9 cellular contexts compared by ENCODE assay signal in the genomic region with DNA sequence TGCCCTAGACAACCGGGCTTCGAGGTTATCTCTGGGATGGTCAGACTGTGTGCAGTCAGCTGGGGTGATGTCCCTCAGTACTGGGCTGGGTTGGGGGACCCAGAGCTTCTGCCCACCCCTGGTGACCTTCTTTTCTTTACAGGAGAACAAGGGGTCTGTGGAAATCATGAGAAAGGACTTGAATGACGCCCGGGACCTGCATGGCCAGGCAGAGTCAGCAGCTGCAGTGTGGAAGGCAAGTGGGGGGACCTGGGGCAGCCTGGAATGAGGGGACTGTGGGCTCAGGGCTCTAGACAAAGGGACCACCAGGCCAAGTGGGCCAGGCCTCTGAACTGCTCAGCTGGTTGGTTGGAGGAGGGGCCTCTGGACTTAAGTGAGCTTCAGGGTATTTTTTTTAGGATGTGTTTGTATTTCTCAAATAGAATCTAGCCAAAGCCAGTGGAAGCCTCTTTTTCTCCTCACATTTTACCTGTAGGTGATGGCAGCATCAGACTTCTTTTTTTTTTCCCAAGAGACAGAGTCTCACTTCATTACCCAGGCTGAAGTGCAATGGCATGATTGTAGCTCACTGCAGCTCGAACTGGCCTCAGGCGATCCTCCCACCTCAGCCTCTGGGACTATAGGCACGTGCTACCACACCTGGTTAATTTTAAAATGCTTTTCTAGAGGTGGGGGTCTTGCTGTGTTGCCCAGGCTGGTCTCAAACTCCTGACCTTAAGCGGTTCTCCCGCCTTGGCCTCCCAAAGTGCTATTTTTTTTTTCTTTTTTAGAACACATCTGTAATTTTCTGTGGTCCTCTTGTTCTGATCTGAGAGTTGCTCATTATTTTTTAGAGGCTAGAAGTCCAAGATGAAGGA. TPM values are rescaled to one million over a fixed set of nuclear protein-coding genes. Genes with fewer than 3 reads are reported as not detected.
A peak's percentile ranks its signal among the peaks of the same experiment; 100 is the strongest.
DNase-seq lines count a peak whose midpoint lies in the region; ATAC-seq and TF ChIP-seq lines count a peak whose summit lies in the region.
"Had no signal": no experiment of that assay in that cellular context is flagged by ENCODE, and none has a peak within 500 bp of the region (broad histone marks: within the 10 kb centered on the region; RNA-seq: fewer than 3 reads in every experiment).

No MANE protein-coding gene starts in this region.

- POLR2A ChIA-PET in naive thymus-derived CD4-positive, alpha-beta T cell (lab: Charles Lee): interaction anchor here (0.7 to 1.4 kb wide), 2 partner anchors 11 to 12 kb away, joined by 3 read pairs; no protein-coding TSS in a partner anchor

- intact Hi-C loops in naive thymus-derived CD4-positive, alpha-beta T cell (cut with micrococcal nuclease): loop anchor here in 1 of 2 donors (1.0 to 10.0 kb wide), 2 partner anchors 358 to 856 kb away; a partner anchor contains a TSS

- in situ Hi-C loops in brain microvascular endothelial cell (cut with HindIII; ENCODE audit: low pct_ligation_motif_present, low sequenced_read_pairs): no loop called here

- no peak for DNase-seq in brain microvascular endothelial cell
- DNase-seq in naive thymus-derived CD4-positive, alpha-beta T cell: no peak
- DNase-seq in SKM-1 treated with dmso at 0.1 percent for 144 hours (lab: John Stamatoyannopoulos, UW; ENCODE audit: unreplicated experiment): no peak
- no peak for DNase-seq in mesenteric fat pad (ENCODE audit: low spot score)
- DNase-seq in activated effector memory CD4-positive, alpha-beta T cell treated with anti-CD3 and anti-CD28 coated beads, Interleukin-2, amount 50 U/mL, for 16 hours: no peak
- DNase-seq: activated CD4-positive, alpha-beta T cell treated with anti-CD3 and anti-CD28 coated beads for 4 hours had no signal

- H3K27ac Mint-ChIP-seq in IgD-negative memory B cell: peak overlapping the region in 2 of 3 donors; percentile 47 to 86
- H3K27ac Mint-ChIP-seq in naive thymus-derived CD4-positive, alpha-beta T cell: peak overlapping the region; percentile 48 to 96 (median 85)

- ATAC-seq in naive thymus-derived CD4-positive, alpha-beta T cell: no peak
- no peak for ATAC-seq in GM21360 (IDR thresholded peaks at IDR 0.05; ENCODE audit: unreplicated experiment)

- H3K27ac ChIP-seq in C4-2B: peak overlapping the region; percentile 94
- H3K27ac ChIP-seq in brain microvascular endothelial cell: no peak overlapping the region
- H3K27ac ChIP-seq in naive thymus-derived CD4-positive, alpha-beta T cell (ENCODE audit: low read depth, low read length): peak overlapping the region; percentile 99

- CTCF ChIA-PET in naive thymus-derived CD4-positive, alpha-beta T cell (lab: Charles Lee): interaction anchor here (0.7 to 0.8 kb wide), 4 partner anchors 11 to 343 kb away, joined by 3 to 7 read pairs (median 4); no protein-coding TSS in a partner anchor

- H3K27me3 Mint-ChIP-seq in IgD-negative memory B cell: no peaks in the 10 kb centered on the region
- no peaks in the 10 kb centered on the region for H3K27me3 Mint-ChIP-seq in naive thymus-derived CD4-positive, alpha-beta T cell

- H3K9me3 ChIP-seq in naive thymus-derived CD4-positive, alpha-beta T cell (ENCODE audit: control insufficient read depth in 2 of 3, low read length in 3 of 3): no peaks in the 10 kb centered on the region

- H3K4me3 Mint-ChIP-seq in IgD-negative memory B cell: peak overlapping the region; percentile 79 to 97 (median 88)
- H3K4me3 Mint-ChIP-seq in naive thymus-derived CD4-positive, alpha-beta T cell: peak overlapping the region; percentile 69 to 99 (median 90)

- peaks cover 29% of the 10 kb centered on the region for H3K36me3 ChIP-seq in brain microvascular endothelial cell (replicated peaks)
- H3K36me3 ChIP-seq in naive thymus-derived CD4-positive, alpha-beta T cell (ENCODE audit: control insufficient read depth in 2 of 3, insufficient read depth in 3 of 3, low read length in 3 of 3): peaks cover 0 to 41% (median 5%) of the 10 kb centered on the region in 3 experiments

- H3K4me1 Mint-ChIP-seq in IgD-negative memory B cell: peaks cover 19 to 26% (median 22%) of the 10 kb centered on the region in 3 donors
- H3K4me1 Mint-ChIP-seq in naive thymus-derived CD4-positive, alpha-beta T cell: peaks cover 21 to 48% (median 40%) of the 10 kb centered on the region in 7 donors

- peaks cover 0 to 1% (median 0%) of the 10 kb centered on the region in 3 donors for H3K9me3 Mint-ChIP-seq in IgD-negative memory B cell
- H3K9me3 Mint-ChIP-seq in naive thymus-derived CD4-positive, alpha-beta T cell: peaks cover 0 to 7% (median 0%) of the 10 kb centered on the region in 11 donors

- peaks cover 15 to 21% of the 10 kb centered on the region in 2 donors for H3K4me1 ChIP-seq in naive thymus-derived CD4-positive, alpha-beta T cell (ENCODE audit: control insufficient read depth in 2 of 2, insufficient read depth in 2 of 2, low read length in 2 of 2)

- H3K36me3 Mint-ChIP-seq in IgD-negative memory B cell: peaks cover 6% of the 10 kb centered on the region
- peaks cover 0 to 30% (median 20%) of the 10 kb centered on the region in 5 donors for H3K36me3 Mint-ChIP-seq in naive thymus-derived CD4-positive, alpha-beta T cell

- no peak for TF ChIP-seq CTCF in C4-2B (conservative IDR thresholded peaks at IDR 0.05)
- TF ChIP-seq CTCF in brain microvascular endothelial cell (IDR thresholded peaks at IDR 0.05; ENCODE audit: low read depth, low read length, missing control alignments): no peak

- peak overlapping the region; percentile 95 for H3K4me3 ChIP-seq in brain microvascular endothelial cell (ENCODE audit: low read depth, low read length)
- H3K4me3 ChIP-seq in naive thymus-derived CD4-positive, alpha-beta T cell (ENCODE audit: low read length): peak overlapping the region; percentile 54

- H3K27me3 ChIP-seq in brain microvascular endothelial cell (replicated peaks): no peaks in the 10 kb centered on the region
- H3K27me3 ChIP-seq in naive thymus-derived CD4-positive, alpha-beta T cell (ENCODE audit: control insufficient read depth in 2 of 2, insufficient read depth in 2 of 2, low read length in 2 of 2): no peaks in the 10 kb centered on the region

RNA-seq across cellular contexts. Expression of a gene that starts 1.9 kb away (rescaled TPM):
- polyA plus RNA-seq in IgD-negative memory B cell: 13.0 TPM
- total RNA-seq in naive thymus-derived CD4-positive, alpha-beta T cell: 100 to 1,000 TPM in 1 of 5 experiments, 10 to 100 TPM in 4; 64.4 to 133 (median 69.0) TPM
- polyA plus RNA-seq in naive thymus-derived CD4-positive, alpha-beta T cell: 10 to 100 TPM; 16.5 to 46.1 TPM
- total RNA-seq in mesenteric fat pad: 82.4 TPM
